ENCODE assay signal across 22 cellular contexts in the genomic region with DNA sequence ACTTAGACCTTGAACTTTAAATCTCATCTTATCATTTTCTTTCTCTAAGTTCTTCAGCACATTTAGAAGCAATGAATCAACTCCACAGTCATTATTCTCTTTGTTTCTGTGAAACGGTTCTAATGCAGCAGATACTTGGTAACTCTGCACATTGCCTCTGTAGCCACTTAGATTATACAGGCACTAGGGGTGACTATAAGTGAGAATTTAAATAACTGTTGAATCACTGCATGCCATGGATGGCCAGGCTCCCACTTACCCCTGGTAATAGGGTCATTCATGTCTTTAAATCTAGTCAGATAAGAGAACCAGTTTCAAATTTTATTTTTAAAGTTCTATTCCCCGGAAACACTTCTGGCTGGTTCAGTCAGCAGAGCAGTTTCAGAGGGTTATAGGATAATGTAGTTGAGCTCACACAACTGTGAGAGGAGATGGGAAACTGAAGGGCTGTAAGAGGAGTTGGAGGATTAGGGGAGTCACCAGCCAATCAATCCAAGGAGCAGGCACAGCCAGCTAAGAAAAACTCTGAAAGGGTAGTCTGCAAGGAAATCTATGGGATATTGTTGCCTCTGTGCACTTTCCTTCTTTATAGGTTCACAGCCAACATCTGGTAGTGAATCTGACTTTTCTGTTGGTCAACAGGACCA. TPM values are rescaled to one million over a fixed set of nuclear protein-coding genes. Genes with fewer than 3 reads are reported as not detected.
"Had no signal": no experiment of that assay in that cellular context is flagged by ENCODE, and none has a peak within 500 bp of the region (broad histone marks: within the 10 kb centered on the region; RNA-seq: fewer than 3 reads in every experiment).

No MANE protein-coding gene starts in this region.

- H3K9me3 ChIP-seq: SJSA1 had no signal

- DNase-seq: KBM-7, MV-4-11, NCI-H1048, NCI-H1105, NCI-H1417, NCI-H1436 treated with DMSO at 0.1 percent for 48 hours, NCI-H1694, NCI-H187 treated with DMSO at 0.1 percent for 48 hours, NCI-H2081, NCI-H2171 treated with DMSO at 0.1 percent for 48 hours, NCI-H345, NCI-H446 treated with DMSO at 0.1 percent for 48 hours, NCI-H510A treated with DMSO at 0.1 percent for 48 hours, NCI-H526, Right ventricle myocardium superior, RPMI8226, SIG-M5 had no signal

- H3K27me3 ChIP-seq: SJSA1 had no signal

- H3K36me3 ChIP-seq: SJSA1 had no signal

- H3K27ac ChIP-seq: HL-60, SJSA1, SK-N-MC had no signal

- H3K4me1 ChIP-seq: SJSA1 had no signal

- H3K4me3 ChIP-seq: SJSA1, SK-N-MC had no signal

RNA-seq across cellular contexts. Expression of a gene that starts 4.2 kb away (rescaled TPM):
- total RNA-seq: LHCN-M2, MCF 10A, Right ventricle myocardium superior, SJSA1 had no signal
